1 cellular context compared by ENCODE assay signal in the genomic region with DNA sequence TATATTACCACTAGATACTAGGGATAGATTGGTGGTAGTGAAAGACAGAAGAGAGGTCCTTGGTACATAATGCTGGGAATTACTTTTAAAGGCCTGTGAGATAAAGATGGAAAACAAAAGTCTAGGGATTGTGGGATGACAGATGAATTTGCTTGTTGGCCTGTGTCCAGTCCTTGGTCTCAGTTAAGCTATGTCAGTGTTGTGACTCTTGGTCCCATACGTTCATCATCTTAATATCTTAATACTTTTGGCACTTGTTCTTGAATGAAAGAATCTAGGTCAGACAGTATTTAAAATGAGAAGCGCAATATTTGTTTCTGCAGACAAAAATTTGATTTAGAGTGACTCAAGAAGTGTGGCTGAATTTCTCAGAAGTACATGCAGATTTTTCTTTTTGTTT.
TF ChIP-seq lines count a peak whose summit lies in the region.

No MANE protein-coding gene starts in this region.

TF ChIP-seq in IMR-90, 13 proteins besides CTCF, POLR2A, EP300 and RAD21:
- TF ChIP-seq RCOR1 (IDR thresholded peaks at IDR 0.05; ENCODE audit: insufficient replicate concordance, low read length) (no peak), MAZ (IDR thresholded peaks at IDR 0.05; ENCODE audit: borderline replicate concordance, low read depth, low read length) (no peak)
